1 cellular context compared by ENCODE assay signal in the genomic region with DNA sequence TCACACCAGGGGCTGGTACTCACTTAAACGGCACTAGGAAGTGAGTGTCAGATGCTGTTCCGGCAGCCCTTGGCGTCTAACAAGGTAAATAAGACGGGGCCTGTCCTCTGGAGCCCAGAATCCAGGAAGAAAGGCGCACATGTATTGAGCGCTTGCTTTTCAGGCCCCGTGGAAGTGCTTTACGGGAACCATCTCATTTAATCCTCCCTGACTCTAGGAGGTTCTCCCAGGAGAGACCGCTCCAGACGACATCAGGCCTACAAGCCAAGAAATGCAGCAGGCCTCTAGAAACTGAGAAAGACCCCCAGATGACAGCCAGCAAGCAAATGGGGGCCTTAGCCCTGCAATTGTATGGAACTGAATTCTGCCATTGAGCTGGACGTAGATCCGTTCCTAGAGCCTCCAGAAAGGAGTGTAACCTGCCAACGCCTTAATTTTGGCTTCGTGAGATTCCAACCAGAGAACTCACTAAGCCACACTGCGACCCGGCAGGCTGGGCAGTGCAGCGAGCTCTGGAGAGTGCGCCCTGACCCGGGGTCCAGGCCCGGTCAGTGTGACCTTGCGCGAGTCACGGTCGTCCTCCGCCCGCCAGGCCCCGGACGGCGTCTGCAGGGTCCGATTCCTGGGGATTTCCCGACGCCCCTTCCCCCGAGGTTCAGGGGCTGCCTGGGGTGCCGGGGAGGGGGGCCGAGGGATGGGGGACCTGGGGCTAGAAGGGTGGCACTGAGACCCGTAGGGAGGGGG.
TF ChIP-seq lines count a peak whose summit lies in the region.

No MANE protein-coding gene starts in this region.

TF ChIP-seq in GM12878, 131 proteins besides CTCF, POLR2A, EP300 and RAD21:
- TF ChIP-seq, protein P1, sequence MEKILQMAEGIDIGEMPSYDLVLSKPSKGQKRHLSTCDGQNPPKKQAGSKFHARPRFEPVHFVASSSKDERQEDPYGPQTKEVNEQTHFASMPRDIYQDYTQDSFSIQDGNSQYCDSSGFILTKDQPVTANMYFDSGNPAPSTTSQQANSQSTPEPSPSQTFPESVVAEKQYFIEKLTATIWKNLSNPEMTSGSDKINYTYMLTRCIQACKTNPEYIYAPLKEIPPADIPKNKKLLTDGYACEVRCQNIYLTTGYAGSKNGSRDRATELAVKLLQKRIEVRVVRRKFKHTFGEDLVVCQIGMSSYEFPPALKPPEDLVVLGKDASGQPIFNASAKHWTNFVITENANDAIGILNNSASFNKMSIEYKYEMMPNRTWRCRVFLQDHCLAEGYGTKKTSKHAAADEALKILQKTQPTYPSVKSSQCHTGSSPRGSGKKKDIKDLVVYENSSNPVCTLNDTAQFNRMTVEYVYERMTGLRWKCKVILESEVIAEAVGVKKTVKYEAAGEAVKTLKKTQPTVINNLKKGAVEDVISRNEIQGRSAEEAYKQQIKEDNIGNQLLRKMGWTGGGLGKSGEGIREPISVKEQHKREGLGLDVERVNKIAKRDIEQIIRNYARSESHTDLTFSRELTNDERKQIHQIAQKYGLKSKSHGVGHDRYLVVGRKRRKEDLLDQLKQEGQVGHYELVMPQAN (conservative IDR thresholded peaks at IDR 0.05), result no peak
- TF ChIP-seq LARP7 (IDR thresholded peaks at IDR 0.05) (no peak), MEF2A (IDR thresholded peaks at IDR 0.05; ENCODE audit: insufficient read depth, low read depth, low read length) (no peak), ATF7 (IDR thresholded peaks at IDR 0.05; ENCODE audit: low read depth) (no peak), NFIC (IDR thresholded peaks at IDR 0.05; ENCODE audit: low read depth, low read length) (no peak), STAT1 (conservative IDR thresholded peaks at IDR 0.05) (no peak), PAX5 (IDR thresholded peaks at IDR 0.05; ENCODE audit: borderline replicate concordance, low read depth, low read length) (no peak), RELA (IDR thresholded peaks at IDR 0.05; ENCODE audit: borderline replicate concordance, partially characterized antibody) (no peak), BCL11A (IDR thresholded peaks at IDR 0.05; ENCODE audit: low read depth, low read length) (no peak), POU2F2 (IDR thresholded peaks at IDR 0.05; ENCODE audit: borderline replicate concordance, low read depth, low read length) (no peak), NRF1 (conservative IDR thresholded peaks at IDR 0.05; ENCODE audit: low read depth, low read length) (no peak), EED (IDR thresholded peaks at IDR 0.05; ENCODE audit: low read depth) (no peak)
- TF ChIP-seq, protein P2, sequence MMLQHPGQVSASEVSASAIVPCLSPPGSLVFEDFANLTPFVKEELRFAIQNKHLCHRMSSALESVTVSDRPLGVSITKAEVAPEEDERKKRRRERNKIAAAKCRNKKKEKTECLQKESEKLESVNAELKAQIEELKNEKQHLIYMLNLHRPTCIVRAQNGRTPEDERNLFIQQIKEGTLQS (IDR thresholded peaks at IDR 0.05; ENCODE audit: borderline replicate concordance, extremely low read depth, low read depth, low read length), result no peak
- TF ChIP-seq, protein P3, sequence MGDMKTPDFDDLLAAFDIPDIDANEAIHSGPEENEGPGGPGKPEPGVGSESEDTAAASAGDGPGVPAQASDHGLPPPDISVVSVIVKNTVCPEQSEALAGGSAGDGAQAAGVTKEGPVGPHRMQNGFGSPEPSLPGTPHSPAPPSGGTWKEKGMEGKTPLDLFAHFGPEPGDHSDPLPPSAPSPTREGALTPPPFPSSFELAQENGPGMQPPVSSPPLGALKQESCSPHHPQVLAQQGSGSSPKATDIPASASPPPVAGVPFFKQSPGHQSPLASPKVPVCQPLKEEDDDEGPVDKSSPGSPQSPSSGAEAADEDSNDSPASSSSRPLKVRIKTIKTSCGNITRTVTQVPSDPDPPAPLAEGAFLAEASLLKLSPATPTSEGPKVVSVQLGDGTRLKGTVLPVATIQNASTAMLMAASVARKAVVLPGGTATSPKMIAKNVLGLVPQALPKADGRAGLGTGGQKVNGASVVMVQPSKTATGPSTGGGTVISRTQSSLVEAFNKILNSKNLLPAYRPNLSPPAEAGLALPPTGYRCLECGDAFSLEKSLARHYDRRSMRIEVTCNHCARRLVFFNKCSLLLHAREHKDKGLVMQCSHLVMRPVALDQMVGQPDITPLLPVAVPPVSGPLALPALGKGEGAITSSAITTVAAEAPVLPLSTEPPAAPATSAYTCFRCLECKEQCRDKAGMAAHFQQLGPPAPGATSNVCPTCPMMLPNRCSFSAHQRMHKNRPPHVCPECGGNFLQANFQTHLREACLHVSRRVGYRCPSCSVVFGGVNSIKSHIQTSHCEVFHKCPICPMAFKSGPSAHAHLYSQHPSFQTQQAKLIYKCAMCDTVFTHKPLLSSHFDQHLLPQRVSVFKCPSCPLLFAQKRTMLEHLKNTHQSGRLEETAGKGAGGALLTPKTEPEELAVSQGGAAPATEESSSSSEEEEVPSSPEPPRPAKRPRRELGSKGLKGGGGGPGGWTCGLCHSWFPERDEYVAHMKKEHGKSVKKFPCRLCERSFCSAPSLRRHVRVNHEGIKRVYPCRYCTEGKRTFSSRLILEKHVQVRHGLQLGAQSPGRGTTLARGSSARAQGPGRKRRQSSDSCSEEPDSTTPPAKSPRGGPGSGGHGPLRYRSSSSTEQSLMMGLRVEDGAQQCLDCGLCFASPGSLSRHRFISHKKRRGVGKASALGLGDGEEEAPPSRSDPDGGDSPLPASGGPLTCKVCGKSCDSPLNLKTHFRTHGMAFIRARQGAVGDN (IDR thresholded peaks at IDR 0.05), result no peak
